Comparison of ENCODE assay signal across 1 cellular context in genomic region chr1:63821650-63822049, GRCh38.
TF ChIP-seq lines count a peak whose summit lies in the region.

No MANE protein-coding gene starts in this region.

TF ChIP-seq in HEK293, 187 proteins besides CTCF, POLR2A, EP300 and RAD21 (continued from another document):
- TF ChIP-seq, protein P1, sequence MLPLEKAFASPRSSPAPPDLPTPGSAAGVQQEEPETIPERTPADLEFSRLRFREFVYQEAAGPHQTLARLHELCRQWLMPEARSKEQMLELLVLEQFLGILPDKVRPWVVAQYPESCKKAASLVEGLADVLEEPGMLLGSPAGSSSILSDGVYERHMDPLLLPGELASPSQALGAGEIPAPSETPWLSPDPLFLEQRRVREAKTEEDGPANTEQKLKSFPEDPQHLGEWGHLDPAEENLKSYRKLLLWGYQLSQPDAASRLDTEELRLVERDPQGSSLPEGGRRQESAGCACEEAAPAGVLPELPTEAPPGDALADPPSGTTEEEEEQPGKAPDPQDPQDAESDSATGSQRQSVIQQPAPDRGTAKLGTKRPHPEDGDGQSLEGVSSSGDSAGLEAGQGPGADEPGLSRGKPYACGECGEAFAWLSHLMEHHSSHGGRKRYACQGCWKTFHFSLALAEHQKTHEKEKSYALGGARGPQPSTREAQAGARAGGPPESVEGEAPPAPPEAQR (tag by site-specific recombination; IDR thresholded peaks at IDR 0.05) = no peak
- TF ChIP-seq ZNF624 (tag by site-specific recombination; IDR thresholded peaks at IDR 0.05) (no peak), ZNF629 (tag by site-specific recombination; IDR thresholded peaks at IDR 0.05) (0 out of 2 replicates have a peak, but pooled peaks have one; percentile 16), ZSCAN23 (tag by site-specific recombination; IDR thresholded peaks at IDR 0.05) (no peak), ZNF239 (tag by site-specific recombination; IDR thresholded peaks at IDR 0.05) (no peak), ZNF560 (tag by site-specific recombination; IDR thresholded peaks at IDR 0.05; ENCODE audit: borderline replicate concordance) (no peak), ZNF423 (tag by site-specific recombination; IDR thresholded peaks at IDR 0.05) (no peak), ZNF776 (tag by site-specific recombination; IDR thresholded peaks at IDR 0.05; ENCODE audit: borderline replicate concordance) (no peak), PBX3 (CRISPR knock-in tag; IDR thresholded peaks at IDR 0.05) (no peak), ZNF174 (tag by site-specific recombination; IDR thresholded peaks at IDR 0.05) (no peak), IKZF3 (tag by site-specific recombination; IDR thresholded peaks at IDR 0.05) (no peak), ZNF843 (tag by site-specific recombination; IDR thresholded peaks at IDR 0.05) (0 out of 2 replicates have a peak, but pooled peaks have one; percentile 16), ZNF37A (tag by site-specific recombination; IDR thresholded peaks at IDR 0.05) (no peak), ZNF274 (IDR thresholded peaks at IDR 0.05; ENCODE audit: low read length) (no peak), ZNF274 (tag by site-specific recombination; IDR thresholded peaks at IDR 0.05; ENCODE audit: borderline replicate concordance) (no peak), ZNF248 (tag by site-specific recombination; IDR thresholded peaks at IDR 0.05) (no peak), ZNF211 (tag by site-specific recombination; IDR thresholded peaks at IDR 0.05; ENCODE audit: low read depth) (no peak), YY1 (tag by site-specific recombination; IDR thresholded peaks at IDR 0.05) (no peak), ZBTB21 (tag by site-specific recombination; IDR thresholded peaks at IDR 0.05) (no peak), SETDB1 (IDR thresholded peaks at IDR 0.05; ENCODE audit: insufficient read length, low read length) (no peak), ZNF747 (tag by site-specific recombination; IDR thresholded peaks at IDR 0.05) (no peak), ZBTB1 (tag by site-specific recombination; IDR thresholded peaks at IDR 0.05) (no peak)
- TF ChIP-seq, protein P2, sequence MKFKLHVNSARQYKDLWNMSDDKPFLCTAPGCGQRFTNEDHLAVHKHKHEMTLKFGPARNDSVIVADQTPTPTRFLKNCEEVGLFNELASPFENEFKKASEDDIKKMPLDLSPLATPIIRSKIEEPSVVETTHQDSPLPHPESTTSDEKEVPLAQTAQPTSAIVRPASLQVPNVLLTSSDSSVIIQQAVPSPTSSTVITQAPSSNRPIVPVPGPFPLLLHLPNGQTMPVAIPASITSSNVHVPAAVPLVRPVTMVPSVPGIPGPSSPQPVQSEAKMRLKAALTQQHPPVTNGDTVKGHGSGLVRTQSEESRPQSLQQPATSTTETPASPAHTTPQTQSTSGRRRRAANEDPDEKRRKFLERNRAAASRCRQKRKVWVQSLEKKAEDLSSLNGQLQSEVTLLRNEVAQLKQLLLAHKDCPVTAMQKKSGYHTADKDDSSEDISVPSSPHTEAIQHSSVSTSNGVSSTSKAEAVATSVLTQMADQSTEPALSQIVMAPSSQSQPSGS (tag by site-specific recombination; IDR thresholded peaks at IDR 0.05; ENCODE audit: low read depth) = no peak
- TF ChIP-seq, protein P3, sequence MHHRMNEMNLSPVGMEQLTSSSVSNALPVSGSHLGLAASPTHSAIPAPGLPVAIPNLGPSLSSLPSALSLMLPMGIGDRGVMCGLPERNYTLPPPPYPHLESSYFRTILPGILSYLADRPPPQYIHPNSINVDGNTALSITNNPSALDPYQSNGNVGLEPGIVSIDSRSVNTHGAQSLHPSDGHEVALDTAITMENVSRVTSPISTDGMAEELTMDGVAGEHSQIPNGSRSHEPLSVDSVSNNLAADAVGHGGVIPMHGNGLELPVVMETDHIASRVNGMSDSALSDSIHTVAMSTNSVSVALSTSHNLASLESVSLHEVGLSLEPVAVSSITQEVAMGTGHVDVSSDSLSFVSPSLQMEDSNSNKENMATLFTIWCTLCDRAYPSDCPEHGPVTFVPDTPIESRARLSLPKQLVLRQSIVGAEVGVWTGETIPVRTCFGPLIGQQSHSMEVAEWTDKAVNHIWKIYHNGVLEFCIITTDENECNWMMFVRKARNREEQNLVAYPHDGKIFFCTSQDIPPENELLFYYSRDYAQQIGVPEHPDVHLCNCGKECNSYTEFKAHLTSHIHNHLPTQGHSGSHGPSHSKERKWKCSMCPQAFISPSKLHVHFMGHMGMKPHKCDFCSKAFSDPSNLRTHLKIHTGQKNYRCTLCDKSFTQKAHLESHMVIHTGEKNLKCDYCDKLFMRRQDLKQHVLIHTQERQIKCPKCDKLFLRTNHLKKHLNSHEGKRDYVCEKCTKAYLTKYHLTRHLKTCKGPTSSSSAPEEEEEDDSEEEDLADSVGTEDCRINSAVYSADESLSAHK (tag by site-specific recombination; IDR thresholded peaks at IDR 0.05) = no peak
- TF ChIP-seq, protein P4, sequence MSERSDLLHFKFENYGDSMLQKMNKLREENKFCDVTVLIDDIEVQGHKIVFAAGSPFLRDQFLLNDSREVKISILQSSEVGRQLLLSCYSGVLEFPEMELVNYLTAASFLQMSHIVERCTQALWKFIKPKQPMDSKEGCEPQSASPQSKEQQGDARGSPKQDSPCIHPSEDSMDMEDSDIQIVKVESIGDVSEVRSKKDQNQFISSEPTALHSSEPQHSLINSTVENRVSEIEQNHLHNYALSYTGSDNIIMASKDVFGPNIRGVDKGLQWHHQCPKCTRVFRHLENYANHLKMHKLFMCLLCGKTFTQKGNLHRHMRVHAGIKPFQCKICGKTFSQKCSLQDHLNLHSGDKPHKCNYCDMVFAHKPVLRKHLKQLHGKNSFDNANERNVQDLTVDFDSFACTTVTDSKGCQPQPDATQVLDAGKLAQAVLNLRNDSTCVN (tag by site-specific recombination; optimal IDR thresholded peaks at IDR 0.05) = no peak
